ENCODE assay signal across 9 cellular contexts in genomic region chr11:67400251-67400941, GRCh38. TPM values are rescaled to one million over a fixed set of nuclear protein-coding genes. Genes with fewer than 3 reads are reported as not detected.
DNase-seq lines count a peak whose midpoint lies in the region; ATAC-seq and TF ChIP-seq lines count a peak whose summit lies in the region.
"Had no signal": no experiment of that assay in that cellular context is flagged by ENCODE, and none has a peak within 500 bp of the region (broad histone marks: within the 10 kb centered on the region; RNA-seq: fewer than 3 reads in every experiment).

No MANE protein-coding gene starts in this region.

- peak overlapping the region; percentile 78 for H3K4me2 ChIP-seq in neural cell (ENCODE audit: low read length)

- H3K9me3 ChIP-seq in endodermal cell (ENCODE audit: control insufficient read depth, low read length) (no peaks in the 10 kb centered on the region), neural cell (ENCODE audit: low read length) (no peaks in the 10 kb centered on the region)

- no peak for TF ChIP-seq EP300 in neural cell (conservative IDR thresholded peaks at IDR 0.05; ENCODE audit: poor library complexity, severe bottlenecking)

- H3K4me3 Mint-ChIP-seq in endodermal cell = peak overlapping the region; percentile 66

- H3K4me3 ChIP-seq in endodermal cell (ENCODE audit: low read length) (peak overlapping the region; percentile 94), neural cell (ENCODE audit: low read length) (peak overlapping the region; percentile 98)

- H3K36me3 Mint-ChIP-seq in endodermal cell (ENCODE audit: low read depth) = peaks cover 34% of the 10 kb centered on the region

- TF ChIP-seq CTCF in C4-2B (conservative IDR thresholded peaks at IDR 0.05) = no peak
- no peak for TF ChIP-seq CTCF in endodermal cell (conservative IDR thresholded peaks at IDR 0.05)
- no peak for TF ChIP-seq CTCF in neural cell (IDR thresholded peaks at IDR 0.05; ENCODE audit: poor library complexity, severe bottlenecking)

- no peak overlapping the region for H2AFZ ChIP-seq in neural cell (ENCODE audit: low read depth, low read length)

- H3F3A ChIP-seq in neural cell (ENCODE audit: insufficient read depth, low read length, poor library complexity, severe bottlenecking) = no peaks in the 10 kb centered on the region

- H3K9ac ChIP-seq in endodermal cell (ENCODE audit: extremely low read depth, low read length, poor library complexity, severe bottlenecking) (peak overlapping the region; percentile 75), neural cell (ENCODE audit: low read length) (peak overlapping the region; percentile 85)

- H3K36me3 ChIP-seq in endodermal cell (ENCODE audit: control insufficient read depth, insufficient read depth, low read length) (peaks cover 32% of the 10 kb centered on the region), neural cell (ENCODE audit: insufficient read depth, low read length) (no peaks in the 10 kb centered on the region)

- peaks cover 12% of the 10 kb centered on the region for H3K4me1 Mint-ChIP-seq in endodermal cell

- DNase-seq in RKO (ENCODE audit: low spot score) (peak; percentile 74), endodermal cell (no peak), OCI-M1 (lab: John Stamatoyannopoulos, UW) (no peak), NCI-H1436 (lab: John Stamatoyannopoulos, UW) (no peak), DMS53 treated with DMSO at 0.1 percent for 48 hours (lab: John Stamatoyannopoulos, UW; ENCODE audit: unreplicated experiment) (no peak)
- DNase-seq: amygdala had no signal

- H3K27me3 ChIP-seq in endodermal cell (ENCODE audit: control insufficient read depth, insufficient read depth, low read length, poor library complexity, severe bottlenecking) (no peaks in the 10 kb centered on the region), neural cell (ENCODE audit: insufficient read depth, low read depth, low read length) (no peaks in the 10 kb centered on the region)

- H4K20me1 ChIP-seq in neural cell (ENCODE audit: insufficient read depth) = no peaks in the 10 kb centered on the region

- H3K9me2 ChIP-seq in neural cell (ENCODE audit: insufficient read depth, low read length) = no peaks in the 10 kb centered on the region

- H3K9me3 Mint-ChIP-seq in endodermal cell = no peaks in the 10 kb centered on the region

- peaks cover 11% of the 10 kb centered on the region for H3K79me2 ChIP-seq in neural cell (replicated peaks; ENCODE audit: insufficient read depth, low read length)

- H3K27ac Mint-ChIP-seq in endodermal cell = peak overlapping the region; percentile 61

- no peaks in the 10 kb centered on the region for H3K27me3 Mint-ChIP-seq in endodermal cell (ENCODE audit: insufficient read depth)

- TF ChIP-seq RAD21 in neural cell (conservative IDR thresholded peaks at IDR 0.05) = no peak

- H3K27ac ChIP-seq in C4-2B (peak overlapping the region; percentile 95), endodermal cell (ENCODE audit: low read depth, low read length) (no peak overlapping the region), neural cell (ENCODE audit: low read length) (no peak overlapping the region)

- H3K4me1 ChIP-seq in endodermal cell (ENCODE audit: control insufficient read depth, insufficient read depth, low read length) = peaks cover 10% of the 10 kb centered on the region

- ATAC-seq in GM18511 (IDR thresholded peaks at IDR 0.05; ENCODE audit: unreplicated experiment) = no peak

- WGBS in endodermal cell (ENCODE audit: insufficient coverage in 1 of 2, insufficient read length in 1 of 2), 2 experiments = 84 to 86% methylated on average over 17 to 23 of the region's 23 CpGs

TF ChIP-seq in neural cell, 6 proteins besides CTCF, POLR2A, EP300 and RAD21:
- TF ChIP-seq REST (IDR thresholded peaks at IDR 0.05; ENCODE audit: borderline replicate concordance) = no peak
- TF ChIP-seq POLR2AphosphoS5 (IDR thresholded peaks at IDR 0.05) = no peak
- TF ChIP-seq MXI1 (conservative IDR thresholded peaks at IDR 0.05; ENCODE audit: poor library complexity, severe bottlenecking) = no peak
- no peak for TF ChIP-seq SMC3 (conservative IDR thresholded peaks at IDR 0.05; ENCODE audit: poor library complexity)
- TF ChIP-seq EZH2 (IDR thresholded peaks at IDR 0.05; ENCODE audit: borderline replicate concordance, insufficient read depth, low read length, poor library complexity, severe bottlenecking) = no peak
- no peak for TF ChIP-seq TAF1 (IDR thresholded peaks at IDR 0.05; ENCODE audit: low read depth)

RNA-seq across cellular contexts. Expression of gene PPP1CA, which starts 1.3 kb away (rescaled TPM):
- 100 to 1,000 TPM; 182 to 212 TPM for total RNA-seq in endodermal cell
- polyA plus RNA-seq in endodermal cell (2013, experiment 1 of 2) = 151 TPM
- 148 TPM for polyA plus RNA-seq in endodermal cell (2013, experiment 2 of 2)
- 102 and 106 TPM in 2 replicates for polyA plus RNA-seq in neural cell
- 77.7 and 83.8 TPM in 2 replicates for polyA minus RNA-seq in neural cell

RNA-seq across cellular contexts. Expression of gene TBC1D10C, which starts 3.5 kb away (rescaled TPM):
- total RNA-seq in endodermal cell = under 1 TPM in 1 of 2 donors, not detected in 1; 0.20 TPM
- polyA plus RNA-seq in endodermal cell (2013, experiment 1 of 2) = 0.89 TPM
- 0.91 TPM for polyA plus RNA-seq in endodermal cell (2013, experiment 2 of 2)
- polyA plus RNA-seq in neural cell = not detected in 2 replicates
- polyA minus RNA-seq in neural cell = not detected in 2 replicates

RNA-seq across cellular contexts. Expression of gene RAD9A, which starts 8.6 kb away (rescaled TPM):
- 10 to 100 TPM; 28.3 to 41.4 TPM for total RNA-seq in endodermal cell
- 31.1 TPM for polyA plus RNA-seq in endodermal cell (2013, experiment 1 of 2)
- polyA plus RNA-seq in endodermal cell (2013, experiment 2 of 2) = 31.1 TPM
- polyA plus RNA-seq in neural cell = 59.6 and 76.2 TPM in 2 replicates
- polyA minus RNA-seq in neural cell = 38.2 and 44.2 TPM in 2 replicates

RNA-seq across cellular contexts. Expression of gene CARNS1, which starts 15.1 kb away (rescaled TPM):
- 1 to 10 TPM; 1.6 to 2.2 TPM for total RNA-seq in endodermal cell
- polyA plus RNA-seq in endodermal cell (2013, experiment 1 of 2) = 0.25 TPM
- 0.17 TPM for polyA plus RNA-seq in endodermal cell (2013, experiment 2 of 2)
- not detected in 2 replicates for polyA plus RNA-seq in neural cell
- not detected in 2 replicates for polyA minus RNA-seq in neural cell

RNA-seq across cellular contexts. Expression of gene CLCF1, which starts 27.0 kb away (rescaled TPM):
- 1 to 10 TPM; 3.6 to 4.8 TPM for total RNA-seq in endodermal cell
- polyA plus RNA-seq in endodermal cell (2013, experiment 1 of 2) = 2.4 TPM
- 2.6 TPM for polyA plus RNA-seq in endodermal cell (2013, experiment 2 of 2)
- 0.34 TPM in 1 of 2 replicates, not detected in the other for polyA plus RNA-seq in neural cell
- polyA minus RNA-seq in neural cell = not detected in 2 replicates
